Comparison of ENCODE assay signal across 12 cellular contexts in the genomic region with DNA sequence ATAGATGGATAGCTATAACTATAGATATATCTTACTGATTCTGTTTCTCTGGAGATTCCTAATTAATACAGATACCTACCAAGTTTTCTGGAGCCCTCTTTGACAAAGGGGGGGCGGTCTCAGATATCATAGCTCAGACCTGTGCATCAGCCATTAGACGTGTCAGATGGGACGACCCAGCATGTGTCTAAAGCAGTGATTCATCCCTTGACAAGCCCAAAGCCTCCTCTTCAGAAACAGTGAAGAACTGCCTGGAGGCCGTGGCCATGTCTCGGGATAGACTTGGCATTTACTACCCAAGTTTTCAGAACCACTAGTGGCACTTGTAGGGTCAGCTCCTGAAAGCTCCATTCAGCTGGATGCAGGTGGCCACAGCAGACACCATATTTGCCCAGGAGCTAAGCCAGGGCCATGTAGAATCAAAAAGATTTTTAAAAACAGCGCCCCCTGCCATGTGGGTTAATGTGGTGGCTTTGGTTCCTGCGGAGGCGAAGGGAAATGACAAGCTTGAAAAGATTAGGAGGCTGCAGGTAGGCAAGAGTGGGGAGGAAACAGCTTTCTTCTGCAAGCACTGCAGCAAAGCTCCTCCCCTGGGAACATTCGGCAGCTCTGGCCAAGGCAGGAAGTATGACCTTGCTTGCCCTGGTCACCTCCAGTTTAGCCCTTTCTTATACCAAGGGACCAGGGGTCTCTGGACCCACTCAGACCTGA.
A peak's percentile ranks its signal among the peaks of the same experiment; 100 is the strongest.
DNase-seq lines count a peak whose midpoint lies in the region; TF ChIP-seq lines count a peak whose summit lies in the region.
"Had no signal": no experiment of that assay in that cellular context is flagged by ENCODE, and none has a peak within 500 bp of the region (broad histone marks: within the 10 kb centered on the region; RNA-seq: fewer than 3 reads in every experiment).

No MANE protein-coding gene starts in this region.

- TF ChIP-seq POLR2A in breast epithelium (IDR thresholded peaks at IDR 0.05) (no peak), uterus (IDR thresholded peaks at IDR 0.05) (no peak)

- DNase-seq in MCF 10A (ENCODE audit: unreplicated experiment) (peak; percentile 11), breast epithelium (ENCODE audit: low spot score in 2 of 2) (no peak), NAMALWA (ENCODE audit: low spot score) (peak; percentile 67), brain microvascular endothelial cell (no peak), putamen (ENCODE audit: low spot score) (peak; percentile 24), NCI-H1092 treated with DMSO at 0.1 percent for 48 hours (lab: John Stamatoyannopoulos, UW) (no peak), NCI-H2081 (lab: John Stamatoyannopoulos, UW) (no peak), uterus (no peak)
- DNase-seq: activated T-cell treated with anti-CD3 and anti-CD28 coated beads, Interleukin-2, amount 50 U/mL, for 1 hour; NCI-H1436 treated with DMSO at 0.1 percent for 48 hours had no signal

- peaks cover 17% of the 10 kb centered on the region for H3K4me1 Mint-ChIP-seq in MCF 10A (ENCODE audit: insufficient read depth, unreplicated experiment)

- no TSS peak for BruUV-seq in MCF 10A (replicated peaks; lab: Mats Ljungman, UMichigan)

- TF ChIP-seq CTCF in MCF 10A (IDR thresholded peaks at IDR 0.05; ENCODE audit: unreplicated experiment) (peak; percentile 14), breast epithelium (IDR thresholded peaks at IDR 0.05) (no peak), brain microvascular endothelial cell (IDR thresholded peaks at IDR 0.05; ENCODE audit: low read depth, low read length, missing control alignments) (peak; percentile 26), uterus (IDR thresholded peaks at IDR 0.05) (no peak)

- CTCF ChIA-PET in MCF 10A (lab: Yijun Ruan, JAX): interaction anchor here (1.0 to 1.4 kb wide), 2 partner anchors 13 to 22 kb away, joined by 3 to 4 read pairs; no protein-coding TSS in a partner anchor

- H3K9me3 Mint-ChIP-seq in MCF 10A (ENCODE audit: unreplicated experiment): no peaks in the 10 kb centered on the region

- H3K9me3 ChIP-seq in breast epithelium: no peaks in the 10 kb centered on the region
- H3K9me3 ChIP-seq in uterus: no peaks in the 10 kb centered on the region
- H3K9me3 ChIP-seq: BLaER1 treated with 17β-estradiol and CSF1 and Interleukin-3, amounts not matched to agents 10 nM and 100 nM; thoracic aorta had no signal

- H3K4me3 ChIP-seq in breast epithelium: no peak overlapping the region
- no peak overlapping the region for H3K4me3 ChIP-seq in brain microvascular endothelial cell (ENCODE audit: low read depth, low read length)
- no peak overlapping the region for H3K4me3 ChIP-seq in uterus
- H3K4me3 ChIP-seq: BLaER1 treated with 17β-estradiol and CSF1 and Interleukin-3, amounts not matched to agents 10 nM and 100 nM; thoracic aorta had no signal

- H3K27me3 ChIP-seq in breast epithelium (peaks cover 0 to 26% of the 10 kb centered on the region in 2 donors), brain microvascular endothelial cell (replicated peaks) (no peaks in the 10 kb centered on the region), uterus (no peaks in the 10 kb centered on the region)
- H3K27me3 ChIP-seq: BLaER1 treated with 17β-estradiol and CSF1 and Interleukin-3, amounts not matched to agents 10 nM and 100 nM had no signal

- H3K27ac Mint-ChIP-seq in MCF 10A (ENCODE audit: low read depth, unreplicated experiment): no peak overlapping the region

- intact Hi-C loops in MCF 10A (cut with micrococcal nuclease): no loop called here
- intact Hi-C loops in breast epithelium (cut with DNase I; ENCODE audit: low total_unique reads): no loop called here
- intact Hi-C loops in uterus (cut with DNase I; ENCODE audit: low total_unique reads): no loop called here

- H3K36me3 ChIP-seq in breast epithelium (no peaks in the 10 kb centered on the region), brain microvascular endothelial cell (replicated peaks) (no peaks in the 10 kb centered on the region), uterus (no peaks in the 10 kb centered on the region)
- H3K36me3 ChIP-seq: BLaER1 treated with 17β-estradiol and CSF1 and Interleukin-3, amounts not matched to agents 10 nM and 100 nM; thoracic aorta had no signal

- no peaks in the 10 kb centered on the region for H3K36me3 Mint-ChIP-seq in MCF 10A (ENCODE audit: insufficient read depth, unreplicated experiment)

- H3K27ac ChIP-seq in breast epithelium (no peak overlapping the region), brain microvascular endothelial cell (no peak overlapping the region), uterus (no peak overlapping the region)
- H3K27ac ChIP-seq: BLaER1 treated with 17β-estradiol and CSF1 and Interleukin-3, amounts not matched to agents 10 nM and 100 nM; thoracic aorta had no signal

- in situ Hi-C loops in brain microvascular endothelial cell (cut with HindIII; ENCODE audit: low pct_ligation_motif_present, low sequenced_read_pairs): no loop called here

- POLR2A ChIA-PET in MCF 10A (lab: Yijun Ruan, JAX): no interaction called here

- H3K27me3 Mint-ChIP-seq in MCF 10A (ENCODE audit: insufficient read depth, unreplicated experiment): peaks cover 9% of the 10 kb centered on the region

- no peaks in the 10 kb centered on the region for H3K4me1 ChIP-seq in breast epithelium
- H3K4me1 ChIP-seq in uterus: no peaks in the 10 kb centered on the region

- no peak overlapping the region for H3K4me3 Mint-ChIP-seq in MCF 10A (ENCODE audit: unreplicated experiment)

Comparison
In these comparisons a context has a peak if more than half of its experiments do, and no peak if none do; other contexts are left out.
1. DNase-seq: peak in MCF 10A (single experiment), NAMALWA (single experiment) and putamen (single experiment); none in breast epithelium (0 of 2), brain microvascular endothelial cell (single experiment), NCI-H1092 treated with DMSO at 0.1 percent for 48 hours (single experiment), NCI-H2081 (0 of 2) and uterus (0 of 2).
2. CTCF ChIP-seq: peak in MCF 10A (single experiment) and brain microvascular endothelial cell (single experiment); none in breast epithelium (0 of 3) and uterus (0 of 4).